8 cellular contexts compared by ENCODE assay signal in genomic region chr14:70821916-70822705, GRCh38. TPM values are rescaled to one million over a fixed set of nuclear protein-coding genes. Genes with fewer than 3 reads are reported as not detected.
DNase-seq lines count a peak whose midpoint lies in the region; ATAC-seq and TF ChIP-seq lines count a peak whose summit lies in the region.

No MANE protein-coding gene starts in this region.

- no peak for TF ChIP-seq CTCF in GM06990 (IDR thresholded peaks at IDR 0.05; ENCODE audit: insufficient read depth, low read length, poor library complexity, severe bottlenecking)
- TF ChIP-seq CTCF in lower lobe of right lung (IDR thresholded peaks at IDR 0.05): no peak

- H3K4me1 ChIP-seq in lower lobe of right lung: peaks cover 18% of the 10 kb centered on the region

- DNase-seq in GM06990 (ENCODE audit: extremely low read depth, insufficient read length) (peak; percentile 60), NCI-H1092 (lab: John Stamatoyannopoulos, UW) (peak; percentile 22), dedifferentiated amniotic fluid mesenchymal stem cell (ENCODE audit: extremely low spot score) (peak; percentile 29), lower lobe of right lung (peak; percentile 73)
- peak; percentile 78 for DNase-seq in activated CD4-positive, alpha-beta T cell treated with anti-CD3 and anti-CD28 coated beads for 48 hours
- peak in 2 of 3 experiments; percentile 36 to 67 for DNase-seq in stimulated activated CD4-positive, alpha-beta T cell treated with anti-CD3 and anti-CD28 coated beads, TNF-alpha, amount 100 ng/mL, for 24 hours (ENCODE audit: low read depth in 3 of 3)

- H3K36me3 ChIP-seq in GM06990 (ENCODE audit: control insufficient read depth, insufficient read depth, low read length) (no peaks in the 10 kb centered on the region), lower lobe of right lung (no peaks in the 10 kb centered on the region)

- H3K27ac ChIP-seq in lower lobe of right lung: peak overlapping the region; percentile 31

- intact Hi-C loops in lower lobe of right lung (cut with DNase I): no loop called here

- H3K4me3 ChIP-seq in GM06990 (replicated peaks; ENCODE audit: low read depth, low read length) (peak overlapping the region; percentile 65), lower lobe of right lung (peak overlapping the region; percentile 77)

- peak; percentile 54 to 78 for ATAC-seq in lower lobe of right lung
- ATAC-seq in HG03460 (IDR thresholded peaks at IDR 0.05; ENCODE audit: unreplicated experiment): no peak
- no peak for ATAC-seq in HG02938 (IDR thresholded peaks at IDR 0.05; ENCODE audit: unreplicated experiment)

- no peaks in the 10 kb centered on the region for H3K9me3 ChIP-seq in lower lobe of right lung

- H3K27me3 ChIP-seq in GM06990 (replicated peaks; ENCODE audit: control insufficient read depth, insufficient read depth, low read length) (no peaks in the 10 kb centered on the region), lower lobe of right lung (ENCODE audit: low read depth) (peaks cover 18% of the 10 kb centered on the region)

RNA-seq across cellular contexts. Expression of gene MAP3K9, which starts 12.8 kb away (rescaled TPM):
- 9.4 TPM for total RNA-seq in lower lobe of right lung

Comparison
In these comparisons a context has a peak if more than half of its experiments do, and no peak if none do; other contexts are left out.
1. DNase-seq: peak in every context shown above with its lines; median percentile 78 in activated CD4-positive, alpha-beta T cell treated with anti-CD3 and anti-CD28 coated beads for 48 hours; 73 in lower lobe of right lung; 60 in GM06990; 52 in stimulated activated CD4-positive, alpha-beta T cell treated with anti-CD3 and anti-CD28 coated beads, TNF-alpha, amount 100 ng/mL, for 24 hours; 29 in dedifferentiated amniotic fluid mesenchymal stem cell; 22 in NCI-H1092.
2. ATAC-seq: peak in lower lobe of right lung (2 of 2); none in HG03460 (single experiment) and HG02938 (single experiment).